ENCODE assay signal across 8 cellular contexts in the genomic region with DNA sequence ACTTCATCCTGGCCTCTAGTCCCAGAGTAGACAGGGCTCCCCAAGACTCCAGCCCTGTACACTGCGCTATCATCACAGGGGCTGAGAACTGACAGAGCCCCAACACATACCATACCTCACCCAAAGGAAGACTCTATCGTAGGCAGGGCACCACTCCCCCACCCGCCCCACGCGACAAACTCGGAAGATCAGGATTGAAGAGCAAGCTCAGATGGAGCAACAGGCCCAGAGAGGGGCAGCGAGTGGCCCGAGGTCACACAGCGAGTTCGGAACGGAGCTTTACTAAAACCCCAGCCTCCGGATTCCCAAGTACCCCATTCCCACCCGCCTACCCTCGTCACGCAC. TPM values are rescaled to one million over a fixed set of nuclear protein-coding genes. Genes with fewer than 3 reads are reported as not detected.
DNase-seq lines count a peak whose midpoint lies in the region; ATAC-seq and TF ChIP-seq lines count a peak whose summit lies in the region.

No MANE protein-coding gene starts in this region.

- peak; percentile 1; the same call in 1 of the 3 replicates for ATAC-seq in RWPE2 (ENCODE audit: low read depth)
- ATAC-seq in HG02678 (IDR thresholded peaks at IDR 0.05; ENCODE audit: unreplicated experiment): no peak

- DNase-seq in DMS53 (lab: John Stamatoyannopoulos, UW) (peak; percentile 65), DMS53 treated with DMSO at 0.1 percent for 48 hours (lab: John Stamatoyannopoulos, UW; ENCODE audit: unreplicated experiment) (no peak), RWPE2 (ENCODE audit: low spot score) (no peak), endothelial cell (ENCODE audit: low spot score) (no peak), nephron progenitor cell (no peak), HPDE6-E6E7 (ENCODE audit: extremely low spot score) (no peak), SHP77 (lab: John Stamatoyannopoulos, UW) (no peak)

- peaks cover 20% of the 10 kb centered on the region for H3K4me1 ChIP-seq in RWPE2 (ENCODE audit: insufficient read depth, poor library complexity, severe bottlenecking)

- H3K9me3 ChIP-seq in RWPE2 (ENCODE audit: severe bottlenecking): no peaks in the 10 kb centered on the region

- H3K4me3 ChIP-seq in RWPE2 (ENCODE audit: severe bottlenecking): peak overlapping the region; percentile 63

- no peaks in the 10 kb centered on the region for H3K36me3 ChIP-seq in RWPE2 (ENCODE audit: low read depth)

- peak overlapping the region; percentile 93 for H3K4me3 Mint-ChIP-seq in endothelial cell (ENCODE audit: unreplicated experiment)
- peak overlapping the region; percentile 92 for H3K4me3 Mint-ChIP-seq in nephron progenitor cell

- peak overlapping the region; percentile 65 for H3K27ac ChIP-seq in RWPE2 (ENCODE audit: poor library complexity, severe bottlenecking)

- H3K36me3 Mint-ChIP-seq in endothelial cell (ENCODE audit: low read depth, unreplicated experiment) (peaks cover 10% of the 10 kb centered on the region), nephron progenitor cell (ENCODE audit: low read depth) (peaks cover 18% of the 10 kb centered on the region)

- H3K27ac Mint-ChIP-seq in endothelial cell (ENCODE audit: unreplicated experiment): peak overlapping the region; percentile 38
- H3K27ac Mint-ChIP-seq in nephron progenitor cell: no peak overlapping the region

- H3K27me3 Mint-ChIP-seq in endothelial cell (ENCODE audit: unreplicated experiment): peaks cover 4% of the 10 kb centered on the region
- H3K27me3 Mint-ChIP-seq in nephron progenitor cell (ENCODE audit: low read depth, poor library complexity): peaks cover 3% of the 10 kb centered on the region

- H3K27me3 ChIP-seq in RWPE2 (ENCODE audit: insufficient read depth, poor library complexity, severe bottlenecking): no peaks in the 10 kb centered on the region

- TF ChIP-seq CTCF in RWPE2 (IDR thresholded peaks at IDR 0.05; ENCODE audit: poor library complexity, severe bottlenecking) (no peak), endothelial cell (IDR thresholded peaks at IDR 0.05; ENCODE audit: unreplicated experiment) (no peak), nephron progenitor cell (IDR thresholded peaks at IDR 0.05) (no peak)

- H3K9me3 Mint-ChIP-seq in endothelial cell (ENCODE audit: unreplicated experiment): no peaks in the 10 kb centered on the region
- no peaks in the 10 kb centered on the region for H3K9me3 Mint-ChIP-seq in nephron progenitor cell

- peaks cover 14% of the 10 kb centered on the region for H3K4me1 Mint-ChIP-seq in endothelial cell (ENCODE audit: unreplicated experiment)
- peaks cover 25% of the 10 kb centered on the region for H3K4me1 Mint-ChIP-seq in nephron progenitor cell

RNA-seq across cellular contexts. Expression of a gene that starts 15.7 kb away (rescaled TPM):
- 18.4 TPM for total RNA-seq in endothelial cell (ENCODE audit: unreplicated experiment)

RNA-seq across cellular contexts. Expression of a gene that starts 58.7 kb away (rescaled TPM):
- 59.2 TPM for total RNA-seq in endothelial cell (ENCODE audit: unreplicated experiment)
